26 cellular contexts compared by ENCODE assay signal in the genomic region with DNA sequence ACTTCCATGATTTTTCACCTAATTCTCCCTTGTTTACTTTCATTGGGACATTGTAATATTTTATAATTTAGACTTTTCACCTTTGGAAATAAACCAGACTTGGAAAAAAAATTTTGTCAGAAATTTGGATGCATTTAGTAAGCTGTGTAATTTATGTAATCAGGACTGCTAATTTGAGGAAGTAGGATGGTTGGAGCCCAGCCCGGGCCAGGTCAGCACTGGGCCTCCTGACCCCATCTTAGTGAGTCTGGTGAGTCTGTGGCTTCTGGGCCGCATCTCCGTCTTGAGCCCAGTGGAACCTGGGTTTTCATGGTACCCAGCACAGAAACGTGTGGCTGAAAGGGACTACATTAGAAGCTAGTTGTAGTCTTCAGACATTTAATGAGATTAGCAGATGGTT.
"Had no signal": no experiment of that assay in that cellular context is flagged by ENCODE, and none has a peak within 500 bp of the region (broad histone marks: within the 10 kb centered on the region; RNA-seq: fewer than 3 reads in every experiment).

No MANE protein-coding gene starts in this region.

- H3K4me3 Mint-ChIP-seq: dendritic cell treated with granulocyte-macrophage colony-stimulating factor and Interleukin-4, amounts not matched to agents 40 ng/mL and 50 ng/mL, for 4 days; effector memory CD8-positive, alpha-beta T cell; endodermal cell; mesothelial cell of epicardium had no signal

- H3K27ac ChIP-seq: colonic mucosa, epithelial cell of prostate, esophagus squamous epithelium, gastrocnemius medialis, heart right ventricle, left ventricle myocardium inferior, lower lobe of right lung had no signal

- FAIRE-seq: endometrium, islet of Langerhans, keratinocyte had no signal

- DNase-seq: cerebellar nuclear complex; colonic mucosa; cortex of kidney; effector CD8-positive, alpha-beta T cell; effector memory CD8-positive, alpha-beta T cell; endodermal cell; erythroblast; esophagus squamous epithelium; foreskin fibroblast; foreskin melanocyte; gastrocnemius medialis; glutamatergic neuron; head of caudate nucleus; heart right ventricle; hippocampal formation; kidney glomerular epithelial cell; left colon; left ventricle myocardium inferior; lower lobe of right lung; mesenchymal stem cell had no signal

- H3K4me1 Mint-ChIP-seq: endodermal cell, mesothelial cell of epicardium had no signal

- H3K27ac Mint-ChIP-seq: dendritic cell treated with granulocyte-macrophage colony-stimulating factor and Interleukin-4, amounts not matched to agents 40 ng/mL and 50 ng/mL, for 4 days; effector memory CD8-positive, alpha-beta T cell; endodermal cell; mesothelial cell of epicardium had no signal

- H3K9me3 Mint-ChIP-seq: dendritic cell treated with granulocyte-macrophage colony-stimulating factor and Interleukin-4, amounts not matched to agents 40 ng/mL and 50 ng/mL, for 4 days; effector memory CD8-positive, alpha-beta T cell; endodermal cell; mesothelial cell of epicardium had no signal

- H3K4me3 ChIP-seq: colonic mucosa, esophagus squamous epithelium, gastrocnemius medialis, heart right ventricle, left ventricle myocardium inferior, lower lobe of right lung had no signal

- H3K4me1 ChIP-seq: colonic mucosa had no signal

- H3K36me3 ChIP-seq: colonic mucosa, esophagus squamous epithelium, gastrocnemius medialis, heart right ventricle, left ventricle myocardium inferior, lower lobe of right lung had no signal

- H3K36me3 Mint-ChIP-seq: mesothelial cell of epicardium had no signal

- H3K27me3 ChIP-seq: colonic mucosa, gastrocnemius medialis had no signal

- H3K9me3 ChIP-seq: colonic mucosa, gastrocnemius medialis, left ventricle myocardium inferior had no signal
